Comparison of ENCODE assay signal across 17 cellular contexts in the genomic region with DNA sequence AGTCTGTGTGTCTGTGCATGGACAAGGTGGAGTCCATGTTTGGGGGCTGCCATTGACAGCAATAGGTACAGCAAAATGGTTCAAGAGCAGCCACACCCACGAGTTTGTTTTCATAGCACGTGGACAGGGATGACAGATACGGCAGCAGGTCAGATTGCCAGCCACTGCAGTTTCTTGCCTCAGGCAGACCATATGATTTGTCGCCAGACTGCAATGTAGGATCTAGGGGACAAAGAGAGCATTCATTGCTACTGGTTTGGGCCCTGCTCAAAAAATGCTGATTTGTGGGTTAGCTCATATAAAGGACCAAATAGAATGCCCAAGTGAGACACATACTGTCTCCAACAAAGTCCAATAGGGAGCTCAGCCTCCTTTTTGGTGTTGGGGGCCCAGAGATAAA.
DNase-seq lines count a peak whose midpoint lies in the region; ATAC-seq and TF ChIP-seq lines count a peak whose summit lies in the region.
"Had no signal": no experiment of that assay in that cellular context is flagged by ENCODE, and none has a peak within 500 bp of the region (broad histone marks: within the 10 kb centered on the region; RNA-seq: fewer than 3 reads in every experiment).

No MANE protein-coding gene starts in this region.

- H3K4me1 ChIP-seq in BE2C: peaks cover 3% of the 10 kb centered on the region; the same call in 1 of the 2 replicates
- no peaks in the 10 kb centered on the region for H3K4me1 ChIP-seq in ovary (ENCODE audit: insufficient read depth)
- no peaks in the 10 kb centered on the region for H3K4me1 ChIP-seq in sigmoid colon
- H3K4me1 ChIP-seq: A549, Caco-2 had no signal

- no peak for TF ChIP-seq POLR2A in ovary (IDR thresholded peaks at IDR 0.05)
- no peak for TF ChIP-seq POLR2A in sigmoid colon (IDR thresholded peaks at IDR 0.05)

- no peak for ATAC-seq in HG03108 (IDR thresholded peaks at IDR 0.05; ENCODE audit: unreplicated experiment)
- ATAC-seq: A549 had no signal

- no peak for TF ChIP-seq EP300 in ovary (IDR thresholded peaks at IDR 0.05)
- TF ChIP-seq EP300 in sigmoid colon (IDR thresholded peaks at IDR 0.05): no peak

- TF ChIP-seq CTCF in BE2C (IDR thresholded peaks at IDR 0.05; ENCODE audit: low read depth, low read length) (no peak), ovary (IDR thresholded peaks at IDR 0.05) (no peak), sigmoid colon (IDR thresholded peaks at IDR 0.05) (no peak)

- H3K4me3 ChIP-seq in BE2C (ENCODE audit: low read depth, low read length) (no peak overlapping the region), ovary (no peak overlapping the region), sigmoid colon (no peak overlapping the region)
- H3K4me3 ChIP-seq: A549, PC-9, SK-N-MC had no signal

- H3K27me3 ChIP-seq in BE2C (no peaks in the 10 kb centered on the region), ovary (no peaks in the 10 kb centered on the region), sigmoid colon (peaks cover 0 to 3% (median 0%) of the 10 kb centered on the region in 3 donors)

- intact Hi-C loops in ovary (cut with DNase I): loop anchor here in 1 of 4 donors (2.0 kb wide), 1 partner anchor 40 kb away; no protein-coding TSS in a partner anchor
- intact Hi-C loops in sigmoid colon (cut with DNase I): no loop called here

- DNase-seq in BE2C (peak; percentile 39), HT1080 (ENCODE audit: low read depth) (peak; percentile 20), SW480 (ENCODE audit: low spot score) (peak; percentile 16), islet precursor cell (peak; percentile 88), ovary (no peak), sigmoid colon (no peak)
- no peak for DNase-seq in activated CD4-positive, CD25-positive, alpha-beta regulatory T cell (lab: John Stamatoyannopoulos, UW)
- DNase-seq: Caco-2, H9, NCI-H1436, NCI-H2029, NCI-H2171 treated with DMSO at 0.1 percent for 48 hours, NCI-H82, PC-9 had no signal

- H3K36me3 ChIP-seq in BE2C (no peaks in the 10 kb centered on the region), ovary (no peaks in the 10 kb centered on the region), sigmoid colon (no peaks in the 10 kb centered on the region)

- WGBS in ovary, 3 donors: 68 to 79% (median 72%) methylated on average over 4 of the region's 4 CpGs
- 58 to 77% methylated on average over 4 of the region's 4 CpGs for WGBS in sigmoid colon, 2 donors

- H3K9me3 ChIP-seq in BE2C (no peaks in the 10 kb centered on the region), ovary (no peaks in the 10 kb centered on the region), sigmoid colon (no peaks in the 10 kb centered on the region)
- H3K9me3 ChIP-seq: A549, Caco-2 had no signal

- H3K27ac ChIP-seq in ovary (no peak overlapping the region), sigmoid colon (no peak overlapping the region)
- H3K27ac ChIP-seq: A549, PC-9, SK-N-MC had no signal

Comparison
In these comparisons a context has a peak if more than half of its experiments do, and no peak if none do; other contexts are left out.
1. DNase-seq: peak in BE2C (single experiment), HT1080 (single experiment), SW480 (single experiment) and islet precursor cell (single experiment); none in activated CD4-positive, CD25-positive, alpha-beta regulatory T cell (0 of 4), ovary (0 of 5) and sigmoid colon (single experiment).